Comparison of ENCODE assay signal across 9 cellular contexts in genomic region chr5:132883261-132883834, GRCh38. TPM values are rescaled to one million over a fixed set of nuclear protein-coding genes. Genes with fewer than 3 reads are reported as not detected.
DNase-seq lines count a peak whose midpoint lies in the region; ATAC-seq, FAIRE-seq and TF ChIP-seq lines count a peak whose summit lies in the region.
"Had no signal": no experiment of that assay in that cellular context is flagged by ENCODE, and none has a peak within 500 bp of the region (broad histone marks: within the 10 kb centered on the region; RNA-seq: fewer than 3 reads in every experiment).

No MANE protein-coding gene starts in this region.

- H3K4me1 Mint-ChIP-seq in endothelial cell (ENCODE audit: unreplicated experiment): no peaks in the 10 kb centered on the region

- H4K5ac ChIP-seq in mesendoderm (ENCODE audit: low read length): no peak overlapping the region

- H3K79me1 ChIP-seq in mesendoderm (ENCODE audit: low read length): peaks cover 2% of the 10 kb centered on the region

- 100% methylated on average over 1 of the region's 2 CpGs for WGBS in mesendoderm (ENCODE audit: extremely low coverage, insufficient coverage, low lambda C conversion rate)

- no peaks in the 10 kb centered on the region for H4K20me1 ChIP-seq in SU-DHL-6 (ENCODE audit: low read depth, low read length)

- no peaks in the 10 kb centered on the region for H3K4me1 ChIP-seq in mesendoderm (ENCODE audit: control insufficient read depth, low read depth, low read length)

- H3K23ac ChIP-seq in mesendoderm (ENCODE audit: low read length): no peak overlapping the region

- TF ChIP-seq POLR2A in GM12892 (IDR thresholded peaks at IDR 0.05; ENCODE audit: low read depth, low read length): no peak

- no peak overlapping the region for H2AK5ac ChIP-seq in mesendoderm (ENCODE audit: low read length)

- no peak overlapping the region for H2BK120ac ChIP-seq in mesendoderm (ENCODE audit: low read depth, low read length)

- H3K27me3 ChIP-seq in MG63 (no peaks in the 10 kb centered on the region), SU-DHL-6 (ENCODE audit: low read length) (no peaks in the 10 kb centered on the region), mesendoderm (ENCODE audit: insufficient read depth, low read length, poor library complexity) (no peaks in the 10 kb centered on the region)

- H3K9me2 ChIP-seq in SU-DHL-6 (replicated peaks; ENCODE audit: insufficient read depth, low read length): no peaks in the 10 kb centered on the region

- H3K27ac ChIP-seq in SU-DHL-6 (ENCODE audit: low read depth, low read length) (no peak overlapping the region), mesendoderm (ENCODE audit: low read depth, low read length) (no peak overlapping the region)

- H3K36me3 ChIP-seq in MG63 (peaks cover 96% of the 10 kb centered on the region), SU-DHL-6 (ENCODE audit: low read length) (peaks cover 27% of the 10 kb centered on the region), mesendoderm (ENCODE audit: control insufficient read depth, insufficient read depth, low read length) (peaks cover 7% of the 10 kb centered on the region)

- H3K9ac ChIP-seq in SU-DHL-6 (ENCODE audit: low read length): no peak overlapping the region
- H3K9ac ChIP-seq in mesendoderm (ENCODE audit: low read length): no peak overlapping the region

- no peak overlapping the region for H3K56ac ChIP-seq in mesendoderm (ENCODE audit: low read length)

- H3K79me2 ChIP-seq in SU-DHL-6 (ENCODE audit: insufficient read depth, low read length) (no peaks in the 10 kb centered on the region), mesendoderm (ENCODE audit: control insufficient read depth, insufficient read depth, low read length) (no peaks in the 10 kb centered on the region)

- no peak overlapping the region for H2AFZ ChIP-seq in SU-DHL-6 (ENCODE audit: low read depth, low read length, severe bottlenecking)

- no peak for ATAC-seq in GM18502 (IDR thresholded peaks at IDR 0.05; ENCODE audit: poor library complexity, unreplicated experiment)
- ATAC-seq in HG02938 (IDR thresholded peaks at IDR 0.05; ENCODE audit: unreplicated experiment): no peak

- H3K36me3 Mint-ChIP-seq in endothelial cell (ENCODE audit: low read depth, unreplicated experiment): peaks cover 40% of the 10 kb centered on the region

- H3K4ac ChIP-seq in mesendoderm (ENCODE audit: low read depth, low read length): no peak overlapping the region

- H3K18ac ChIP-seq in mesendoderm (ENCODE audit: low read length): no peak overlapping the region

- no peak overlapping the region for H3K4me3 ChIP-seq in MG63
- H3K4me3 ChIP-seq in SU-DHL-6 (ENCODE audit: insufficient read depth, low read length, poor library complexity, severe bottlenecking): no peak overlapping the region
- H3K4me3 ChIP-seq in mesendoderm (ENCODE audit: low read length): no peak overlapping the region

- H4K8ac ChIP-seq in mesendoderm (ENCODE audit: low read depth, low read length): no peak overlapping the region

- FAIRE-seq in GM12892 (lab: Jason Lieb, UNC): peak; percentile 64

- no peak overlapping the region for H2BK5ac ChIP-seq in mesendoderm (ENCODE audit: low read length)

- H3K4me2 ChIP-seq in SU-DHL-6 (ENCODE audit: low read depth, low read length, poor library complexity, severe bottlenecking) (no peak overlapping the region), mesendoderm (ENCODE audit: low read length) (no peak overlapping the region)

- H3K27ac Mint-ChIP-seq in endothelial cell (ENCODE audit: unreplicated experiment): no peak overlapping the region

- H3K9me3 ChIP-seq in MG63 (no peaks in the 10 kb centered on the region), SU-DHL-6 (ENCODE audit: insufficient read depth, low read length) (no peaks in the 10 kb centered on the region)

- H2BK15ac ChIP-seq in mesendoderm (replicated peaks; ENCODE audit: low read depth): no peak overlapping the region

- H3K27me3 Mint-ChIP-seq in endothelial cell (ENCODE audit: unreplicated experiment): peaks cover 4% of the 10 kb centered on the region
- H3K27me3 Mint-ChIP-seq: IgD-negative memory B cell had no signal

- H3K9me3 Mint-ChIP-seq in endothelial cell (ENCODE audit: unreplicated experiment): no peaks in the 10 kb centered on the region
- H3K9me3 Mint-ChIP-seq: IgD-negative memory B cell had no signal

- DNase-seq in AML-193 (lab: John Stamatoyannopoulos, UW) (peak; percentile 73 to 78), GM12892 (ENCODE audit: insufficient read length) (no peak), MG63 (peak; percentile 45), endothelial cell (ENCODE audit: low spot score) (peak; percentile 50), mesendoderm (peak; percentile 82)

- peaks cover 4% of the 10 kb centered on the region; the same call in 1 of the 2 replicates for H3F3A ChIP-seq in SU-DHL-6 (ENCODE audit: insufficient read depth)

- peak; percentile 32 for TF ChIP-seq CTCF in SU-DHL-6 (IDR thresholded peaks at IDR 0.05; ENCODE audit: insufficient read depth, low read length, poor library complexity, severe bottlenecking)
- peak; percentile 52 for TF ChIP-seq CTCF in endothelial cell (IDR thresholded peaks at IDR 0.05; ENCODE audit: unreplicated experiment)

- H3K4me3 Mint-ChIP-seq in endothelial cell (ENCODE audit: unreplicated experiment): peak overlapping the region; percentile 31
- H3K4me3 Mint-ChIP-seq: IgD-negative memory B cell had no signal

RNA-seq across cellular contexts. Expression of gene LEAP2, which starts 9.9 kb away (rescaled TPM):
- polyA plus RNA-seq in GM12892 (2012; ENCODE audit: missing spikeins): 2.1 TPM
- 1.4 TPM in 1 of 2 replicates, not detected in the other for total RNA-seq in MG63 (2014; rRNA removed; shearing (Covaris generic); ENCODE audit: low replicate concordance)
- total RNA-seq in endothelial cell (ENCODE audit: unreplicated experiment): 0.82 TPM
- polyA plus RNA-seq in mesendoderm (2013, experiment 1 of 2): 1.1 TPM
- 0.85 TPM for polyA plus RNA-seq in mesendoderm (2013, experiment 2 of 2)

RNA-seq across cellular contexts. Expression of gene UQCRQ, which starts 16.9 kb away (rescaled TPM):
- polyA plus RNA-seq in GM12892 (2012; ENCODE audit: missing spikeins): 423 TPM
- total RNA-seq in MG63 (2014; rRNA removed; shearing (Covaris generic); ENCODE audit: low replicate concordance): 388 and 1,689 TPM in 2 replicates
- 152 TPM for total RNA-seq in endothelial cell (ENCODE audit: unreplicated experiment)
- 559 TPM for polyA plus RNA-seq in mesendoderm (2013, experiment 1 of 2)
- 561 TPM for polyA plus RNA-seq in mesendoderm (2013, experiment 2 of 2)

RNA-seq across cellular contexts. Expression of gene GDF9, which starts 17.1 kb away (rescaled TPM):
- polyA plus RNA-seq in GM12892 (2012; ENCODE audit: missing spikeins): 0.68 TPM
- total RNA-seq in MG63 (2014; rRNA removed; shearing (Covaris generic); ENCODE audit: low replicate concordance): 0.15 TPM in 1 of 2 replicates, not detected in the other
- total RNA-seq in endothelial cell (ENCODE audit: unreplicated experiment): 0.33 TPM
- 0.14 TPM for polyA plus RNA-seq in mesendoderm (2013, experiment 1 of 2)
- polyA plus RNA-seq in mesendoderm (2013, experiment 2 of 2): 0.10 TPM
- polyA plus RNA-seq: IgD-negative memory B cell had no signal

RNA-seq across cellular contexts. Expression of gene SHROOM1, which starts 52.9 kb away (rescaled TPM):
- 2.9 TPM for polyA plus RNA-seq in GM12892 (2012; ENCODE audit: missing spikeins)
- total RNA-seq in MG63 (2014; rRNA removed; shearing (Covaris generic); ENCODE audit: low replicate concordance): 8.6 and 16.4 TPM in 2 replicates
- 5.6 TPM for total RNA-seq in endothelial cell (ENCODE audit: unreplicated experiment)
- 1.6 TPM for polyA plus RNA-seq in mesendoderm (2013, experiment 1 of 2)
- 1.8 TPM for polyA plus RNA-seq in mesendoderm (2013, experiment 2 of 2)
